Comparison of ENCODE assay signal across 1 cellular context in genomic region chr5:149999359-149999758, GRCh38.
TF ChIP-seq lines count a peak whose summit lies in the region.

No MANE protein-coding gene starts in this region.

TF ChIP-seq in H1, 55 proteins besides CTCF, POLR2A, EP300 and RAD21:
- TF ChIP-seq SIX5 (IDR thresholded peaks at IDR 0.05; ENCODE audit: low read depth, low read length) = no peak
- TF ChIP-seq CBX5 (IDR thresholded peaks at IDR 0.05; ENCODE audit: low read depth, low read length) = no peak
- TF ChIP-seq PHF8 (conservative IDR thresholded peaks at IDR 0.05; ENCODE audit: low read depth, low read length) = no peak
- no peak for TF ChIP-seq CREB1 (IDR thresholded peaks at IDR 0.05)
- TF ChIP-seq CTBP2 (IDR thresholded peaks at IDR 0.05; ENCODE audit: borderline replicate concordance, insufficient read depth, insufficient read length, low read length) = no peak
- TF ChIP-seq RNF2 (IDR thresholded peaks at IDR 0.05; ENCODE audit: borderline replicate concordance, low read depth, low read length, missing control alignments, poor library complexity, severe bottlenecking) = no peak
- TF ChIP-seq TCF12 (IDR thresholded peaks at IDR 0.05; ENCODE audit: low read depth, low read length) = no peak
- no peak for TF ChIP-seq ATF3 (IDR thresholded peaks at IDR 0.05; ENCODE audit: insufficient read depth, low read depth, low read length)
- no peak for TF ChIP-seq KDM4A (IDR thresholded peaks at IDR 0.05; ENCODE audit: low read depth, low read length, severe bottlenecking)
- TF ChIP-seq KDM5A (IDR thresholded peaks at IDR 0.05; ENCODE audit: low read length) = no peak
- TF ChIP-seq TBP (IDR thresholded peaks at IDR 0.05; ENCODE audit: low read depth, low read length) = no peak
- no peak for TF ChIP-seq KDM1A (IDR thresholded peaks at IDR 0.05; ENCODE audit: borderline replicate concordance, low read length)
- TF ChIP-seq MAFK (IDR thresholded peaks at IDR 0.05; ENCODE audit: low read depth, low read length) = no peak
- no peak for TF ChIP-seq SP2 (IDR thresholded peaks at IDR 0.05; ENCODE audit: low read length)
- TF ChIP-seq TAF1 (IDR thresholded peaks at IDR 0.05; ENCODE audit: low read depth, low read length) = no peak
- no peak for TF ChIP-seq GABPA (IDR thresholded peaks at IDR 0.05; ENCODE audit: borderline replicate concordance, insufficient read depth, low read length)
- TF ChIP-seq EZH2 (IDR thresholded peaks at IDR 0.05; ENCODE audit: low read depth, low read length, severe bottlenecking) = no peak
- TF ChIP-seq USF2 (IDR thresholded peaks at IDR 0.05; ENCODE audit: low read length) = no peak
